17 cellular contexts compared by ENCODE assay signal in genomic region chr20:53919886-53920285, GRCh38.
"Had no signal": no experiment of that assay in that cellular context is flagged by ENCODE, and none has a peak within 500 bp of the region (broad histone marks: within the 10 kb centered on the region; RNA-seq: fewer than 3 reads in every experiment).

No MANE protein-coding gene starts in this region.

- H3K27ac ChIP-seq: colonic mucosa, heart left ventricle, left lung, pancreas, tibial artery, uterus had no signal

- H3K4me3 ChIP-seq: colonic mucosa, heart left ventricle, left lung, pancreas, tibial artery, uterus had no signal

- H3K36me3 ChIP-seq: colonic mucosa, heart left ventricle, left lung, pancreas, tibial artery, uterus had no signal

- H3K36me3 Mint-ChIP-seq: activated CD8-positive, alpha-beta memory T cell treated with anti-CD3 and anti-CD28 coated beads, Interleukin-2, amount 10 ng/mL, durations not matched to agents 7 days and 5 days; natural killer cell treated with Interleukin-12 subunit alpha and Interleukin-12 subunit beta and Interleukin-15 and Interleukin-18, amount 100 ng/mL, for 72 hours had no signal

- H3K27ac Mint-ChIP-seq: activated CD8-positive, alpha-beta memory T cell treated with anti-CD3 and anti-CD28 coated beads, Interleukin-2, amount 10 ng/mL, durations not matched to agents 7 days and 5 days; activated T-cell treated with anti-CD3 and anti-CD28 coated beads, Interleukin-2, amount 50 U/mL, for 72 hours; natural killer cell treated with Interleukin-12 subunit alpha and Interleukin-12 subunit beta and Interleukin-15 and Interleukin-18, amount 100 ng/mL, for 72 hours; T-helper 17 cell had no signal

- H3K4me3 Mint-ChIP-seq: activated CD8-positive, alpha-beta memory T cell treated with anti-CD3 and anti-CD28 coated beads, Interleukin-2, amount 10 ng/mL, durations not matched to agents 7 days and 5 days; activated T-cell treated with anti-CD3 and anti-CD28 coated beads, Interleukin-2, amount 50 U/mL, for 72 hours; natural killer cell treated with Interleukin-12 subunit alpha and Interleukin-12 subunit beta and Interleukin-15 and Interleukin-18, amount 100 ng/mL, for 72 hours; T-helper 17 cell had no signal

- H3K9me3 ChIP-seq: colonic mucosa, heart left ventricle, left lung, pancreas, tibial artery, uterus had no signal

- FAIRE-seq: frontal cortex, pancreas had no signal

- H3K27me3 ChIP-seq: colonic mucosa, heart left ventricle, left lung, pancreas, tibial artery, uterus had no signal

- H3K27me3 Mint-ChIP-seq: activated CD8-positive, alpha-beta memory T cell treated with anti-CD3 and anti-CD28 coated beads, Interleukin-2, amount 10 ng/mL, durations not matched to agents 7 days and 5 days; natural killer cell treated with Interleukin-12 subunit alpha and Interleukin-12 subunit beta and Interleukin-15 and Interleukin-18, amount 100 ng/mL, for 72 hours; T-helper 17 cell had no signal

- ATAC-seq: activated CD8-positive, alpha-beta memory T cell treated with anti-CD3 and anti-CD28 coated beads, Interleukin-2, amount 10 ng/mL, durations not matched to agents 7 days and 5 days; activated T-cell treated with anti-CD3 and anti-CD28 coated beads, Interleukin-2, amount 50 U/mL, for 72 hours; heart left ventricle; left lung; natural killer cell treated with Interleukin-12 subunit alpha and Interleukin-12 subunit beta and Interleukin-15 and Interleukin-18, amount 100 ng/mL, for 72 hours; pancreas; T-helper 17 cell had no signal

- DNase-seq: activated CD4-positive, alpha-beta T cell treated with anti-CD3 and anti-CD28 coated beads, Interleukin-2, amount 50 U/mL, for 48 hours; activated CD4-positive, CD25-positive, alpha-beta regulatory T cell treated with anti-CD3 and anti-CD28 coated beads, Interleukin-2, amount 50 U/mL, for 72 hours; activated CD8-positive, alpha-beta memory T cell treated with anti-CD3 and anti-CD28 coated beads, Interleukin-2, amount 10 ng/mL, durations not matched to agents 7 days and 5 days; activated gamma-delta T cell treated with Interleukin-2 at 50 U/mL for 16 hours; activated T-cell treated with anti-CD3 and anti-CD28 coated beads, Interleukin-2, amount 50 U/mL, for 72 hours; colonic mucosa; effector CD8-positive, alpha-beta T cell; heart left ventricle; islet precursor cell; left lung; pancreas; retina; T-helper 17 cell; tibial artery; uterus had no signal

- H3K9me3 Mint-ChIP-seq: activated T-cell treated with anti-CD3 and anti-CD28 coated beads, Interleukin-2, amount 50 U/mL, for 72 hours; natural killer cell treated with Interleukin-12 subunit alpha and Interleukin-12 subunit beta and Interleukin-15 and Interleukin-18, amount 100 ng/mL, for 72 hours had no signal
